Comparison of ENCODE assay signal across 13 cellular contexts in the genomic region with DNA sequence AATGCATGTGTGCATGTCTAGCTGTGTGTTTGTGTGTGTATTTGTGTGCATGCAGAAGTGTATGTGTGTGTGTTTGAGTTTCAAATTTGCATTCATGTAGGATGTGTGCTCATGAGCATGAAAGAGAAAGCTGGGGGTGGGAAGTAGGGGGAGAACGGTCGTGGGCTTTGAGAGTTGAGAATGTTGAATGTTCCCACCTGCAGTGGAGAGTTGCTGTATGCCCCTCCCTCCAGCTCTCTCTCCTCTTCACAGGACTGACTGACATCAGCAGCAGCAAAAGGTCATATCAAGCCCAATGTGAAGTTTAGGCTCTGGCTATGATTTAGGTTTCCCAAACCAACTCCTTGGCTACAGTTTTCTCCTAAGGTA.
DNase-seq lines count a peak whose midpoint lies in the region; ATAC-seq and TF ChIP-seq lines count a peak whose summit lies in the region.
"Had no signal": no experiment of that assay in that cellular context is flagged by ENCODE, and none has a peak within 500 bp of the region (broad histone marks: within the 10 kb centered on the region; RNA-seq: fewer than 3 reads in every experiment).

No MANE protein-coding gene starts in this region.

- peak overlapping the region; percentile 43 for H3K4me3 ChIP-seq in SK-N-MC
- no peak overlapping the region for H3K4me3 ChIP-seq in right cardiac atrium (ENCODE audit: low read length)
- no peak overlapping the region for H3K4me3 ChIP-seq in subcutaneous abdominal adipose tissue (ENCODE audit: low read depth in 1 of 5, low read length in 5 of 5)
- H3K4me3 ChIP-seq: gastrocnemius medialis, prostate gland had no signal

- H3K27me3 Mint-ChIP-seq in activated CD8-positive, alpha-beta T cell treated with anti-CD3 and anti-CD28 coated beads for 36 hours = no peaks in the 10 kb centered on the region
- no peaks in the 10 kb centered on the region for H3K27me3 Mint-ChIP-seq in activated CD8-positive, alpha-beta T cell treated with anti-CD3 and anti-CD28 coated beads, Interleukin-2, amount 10 ng/mL, durations not matched to agents 7 days and 5 days (ENCODE audit: low read depth)

- no peaks in the 10 kb centered on the region for H3K9me3 Mint-ChIP-seq in activated CD8-positive, alpha-beta T cell treated with anti-CD3 and anti-CD28 coated beads for 36 hours
- no peaks in the 10 kb centered on the region for H3K9me3 Mint-ChIP-seq in activated CD8-positive, alpha-beta T cell treated with anti-CD3 and anti-CD28 coated beads, Interleukin-2, amount 10 ng/mL, durations not matched to agents 7 days and 5 days (ENCODE audit: insufficient read depth)
- H3K9me3 Mint-ChIP-seq: activated naive CD4-positive, alpha-beta T cell treated with anti-CD3 and anti-CD28 coated beads for 36 hours had no signal

- H3K9ac ChIP-seq in SK-N-MC (ENCODE audit: insufficient read length) (no peak overlapping the region), subcutaneous abdominal adipose tissue (ENCODE audit: low read length in 5 of 5) (peak overlapping the region in 1 of 5 donors; percentile 7)

- intact Hi-C loops in activated CD8-positive, alpha-beta T cell treated with anti-CD3 and anti-CD28 coated beads for 36 hours (cut with micrococcal nuclease) = no loop called here
- intact Hi-C loops in right cardiac atrium (cut with DNase I) = no loop called here

- H3K4me1 Mint-ChIP-seq in activated CD8-positive, alpha-beta T cell treated with anti-CD3 and anti-CD28 coated beads for 36 hours (ENCODE audit: low read depth) = peaks cover 11% of the 10 kb centered on the region
- peaks cover 16% of the 10 kb centered on the region for H3K4me1 Mint-ChIP-seq in activated CD8-positive, alpha-beta T cell treated with anti-CD3 and anti-CD28 coated beads, Interleukin-2, amount 10 ng/mL, durations not matched to agents 7 days and 5 days (ENCODE audit: low read depth)

- H3K27me3 ChIP-seq in right cardiac atrium (ENCODE audit: control insufficient read depth, insufficient read depth) = no peaks in the 10 kb centered on the region
- H3K27me3 ChIP-seq in subcutaneous abdominal adipose tissue (ENCODE audit: control insufficient read depth in 5 of 5, insufficient read depth in 4 of 5, low read length in 5 of 5) = no peaks in the 10 kb centered on the region
- H3K27me3 ChIP-seq: gastrocnemius medialis had no signal

- no peaks in the 10 kb centered on the region for H3K36me3 ChIP-seq in SK-N-MC (ENCODE audit: insufficient read depth, low read length)
- H3K36me3 ChIP-seq in subcutaneous abdominal adipose tissue (ENCODE audit: control insufficient read depth in 5 of 5, insufficient read depth in 5 of 5, low read length in 5 of 5) = no peaks in the 10 kb centered on the region
- H3K36me3 ChIP-seq: gastrocnemius medialis, prostate gland had no signal

- H3K27ac ChIP-seq in SK-N-MC = no peak overlapping the region
- H3K27ac ChIP-seq in right cardiac atrium (ENCODE audit: low read length) = peak overlapping the region; percentile 65
- peak overlapping the region; percentile 51 for H3K27ac ChIP-seq in subcutaneous abdominal adipose tissue (ENCODE audit: low read depth, low read length)

- H3K4me1 ChIP-seq in right cardiac atrium (ENCODE audit: control insufficient read depth, insufficient read depth, low read length) = peaks cover 4% of the 10 kb centered on the region
- H3K4me1 ChIP-seq in subcutaneous abdominal adipose tissue (ENCODE audit: control insufficient read depth in 5 of 5, insufficient read depth in 5 of 5, low read length in 5 of 5) = peaks cover 4 to 32% (median 23%) of the 10 kb centered on the region in 5 donors
- H3K4me1 ChIP-seq: prostate gland had no signal

- DNase-seq in activated CD8-positive, alpha-beta T cell treated with anti-CD3 and anti-CD28 coated beads for 36 hours = peak; percentile 27
- DNase-seq in activated CD8-positive, alpha-beta T cell treated with anti-CD3 and anti-CD28 coated beads, Interleukin-2, amount 10 ng/mL, durations not matched to agents 7 days and 5 days = no peak
- DNase-seq in SK-N-MC (ENCODE audit: low read depth, low spot score) (no peak), right cardiac atrium (no peak), NCI-H2171 treated with DMSO at 0.1 percent for 48 hours (lab: John Stamatoyannopoulos, UW) (no peak), GM10248 (ENCODE audit: extremely low spot score) (no peak), amygdala (lab: John Stamatoyannopoulos, UW) (no peak)
- DNase-seq: activated naive CD4-positive, alpha-beta T cell treated with anti-CD3 and anti-CD28 coated beads for 36 hours; MV-4-11; NCI-H748 treated with DMSO at 0.1 percent for 48 hours had no signal

- POLR2A ChIA-PET in activated CD8-positive, alpha-beta T cell treated with anti-CD3 and anti-CD28 coated beads for 36 hours (lab: Charles Lee) = interaction anchor here (2.2 kb wide), 1 partner anchor 16 kb away, joined by 7 read pairs; no protein-coding TSS in a partner anchor
- POLR2A ChIA-PET in activated CD8-positive, alpha-beta T cell treated with anti-CD3 and anti-CD28 coated beads, Interleukin-2, amount 10 ng/mL, durations not matched to agents 7 days and 5 days (lab: Charles Lee) = interaction anchor here (0.9 kb wide), 1 partner anchor 13 kb away, joined by 5 read pairs; no protein-coding TSS in a partner anchor
- POLR2A ChIA-PET in GM10248 (lab: Yijun Ruan, JAX) = interaction anchor here (0.8 kb wide), 1 partner anchor 156 kb away, joined by 12 read pairs; no protein-coding TSS in a partner anchor

- 13% methylated on average over 2 of the region's 2 CpGs for WGBS in right cardiac atrium

- H3K9me3 ChIP-seq in SK-N-MC (ENCODE audit: low read depth, low read length) = no peaks in the 10 kb centered on the region
- H3K9me3 ChIP-seq in right cardiac atrium (ENCODE audit: control insufficient read depth, low read length) = no peaks in the 10 kb centered on the region
- no peaks in the 10 kb centered on the region for H3K9me3 ChIP-seq in subcutaneous abdominal adipose tissue (ENCODE audit: control insufficient read depth in 5 of 5, low read length in 5 of 5)
- H3K9me3 ChIP-seq: gastrocnemius medialis, prostate gland had no signal

- peak; percentile 74 for ATAC-seq in activated CD8-positive, alpha-beta T cell treated with anti-CD3 and anti-CD28 coated beads for 36 hours
- ATAC-seq in activated CD8-positive, alpha-beta T cell treated with anti-CD3 and anti-CD28 coated beads, Interleukin-2, amount 10 ng/mL, durations not matched to agents 7 days and 5 days = no peak
- peak; percentile 9 to 24 for ATAC-seq in right cardiac atrium

- H3K4me3 Mint-ChIP-seq in activated CD8-positive, alpha-beta T cell treated with anti-CD3 and anti-CD28 coated beads for 36 hours = no peak overlapping the region
- no peak overlapping the region for H3K4me3 Mint-ChIP-seq in activated CD8-positive, alpha-beta T cell treated with anti-CD3 and anti-CD28 coated beads, Interleukin-2, amount 10 ng/mL, durations not matched to agents 7 days and 5 days
- H3K4me3 Mint-ChIP-seq: activated naive CD4-positive, alpha-beta T cell treated with anti-CD3 and anti-CD28 coated beads for 36 hours had no signal

- no peaks in the 10 kb centered on the region for H3K36me3 Mint-ChIP-seq in activated CD8-positive, alpha-beta T cell treated with anti-CD3 and anti-CD28 coated beads for 36 hours (ENCODE audit: low read depth)
- no peaks in the 10 kb centered on the region for H3K36me3 Mint-ChIP-seq in activated CD8-positive, alpha-beta T cell treated with anti-CD3 and anti-CD28 coated beads, Interleukin-2, amount 10 ng/mL, durations not matched to agents 7 days and 5 days (ENCODE audit: low read depth)

- no peak overlapping the region for H3K27ac Mint-ChIP-seq in activated CD8-positive, alpha-beta T cell treated with anti-CD3 and anti-CD28 coated beads for 36 hours
- H3K27ac Mint-ChIP-seq in activated CD8-positive, alpha-beta T cell treated with anti-CD3 and anti-CD28 coated beads, Interleukin-2, amount 10 ng/mL, durations not matched to agents 7 days and 5 days = no peak overlapping the region
- H3K27ac Mint-ChIP-seq: activated naive CD4-positive, alpha-beta T cell treated with anti-CD3 and anti-CD28 coated beads for 36 hours had no signal

- CTCF ChIA-PET in activated CD8-positive, alpha-beta T cell treated with anti-CD3 and anti-CD28 coated beads for 36 hours (lab: Charles Lee) = interaction anchor here (1.7 to 2.1 kb wide), 2 partner anchors 10 to 114 kb away, joined by 4 to 6 read pairs; no protein-coding TSS in a partner anchor
- CTCF ChIA-PET in activated CD8-positive, alpha-beta T cell treated with anti-CD3 and anti-CD28 coated beads, Interleukin-2, amount 10 ng/mL, durations not matched to agents 7 days and 5 days (lab: Charles Lee) = interaction anchor here (1.0 to 2.9 kb wide), 5 partner anchors 10 to 123 kb away, joined by 3 to 11 read pairs (median 5); no protein-coding TSS in a partner anchor
- CTCF ChIA-PET in GM10248 (lab: Yijun Ruan, JAX) = interaction anchor here (0.9 to 2.1 kb wide), 6 partner anchors 9 to 650 kb away, joined by 3 to 9 read pairs (median 3); no protein-coding TSS in a partner anchor

- TF ChIP-seq CTCF in activated CD8-positive, alpha-beta T cell treated with anti-CD3 and anti-CD28 coated beads for 36 hours (IDR thresholded peaks at IDR 0.05) = no peak
- no peak for TF ChIP-seq CTCF in GM10248 (IDR thresholded peaks at IDR 0.05; ENCODE audit: control extremely low read depth, extremely low read depth, low read depth, missing control alignments)
